10 cellular contexts compared by ENCODE assay signal in the genomic region with DNA sequence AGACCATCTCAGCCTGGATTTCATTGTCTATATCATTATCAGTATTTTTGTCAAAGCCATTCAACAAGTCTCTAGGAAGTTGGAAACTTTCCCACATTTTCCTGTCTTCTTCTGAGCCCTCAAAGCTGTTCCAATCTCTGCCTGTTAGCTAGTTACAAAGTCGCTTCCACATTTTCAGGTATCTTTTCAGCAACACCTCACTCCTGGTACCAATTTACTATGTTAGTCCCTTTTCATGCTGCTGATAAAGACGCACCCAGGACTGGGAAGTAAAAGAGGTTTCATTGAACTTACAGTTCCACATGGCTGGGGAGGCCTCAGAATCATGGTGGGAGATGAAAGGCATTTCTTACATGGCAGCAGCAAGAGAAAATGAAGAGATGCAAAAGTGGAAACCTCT. TPM values are rescaled to one million over a fixed set of nuclear protein-coding genes. Genes with fewer than 3 reads are reported as not detected.
"Had no signal": no experiment of that assay in that cellular context is flagged by ENCODE, and none has a peak within 500 bp of the region (broad histone marks: within the 10 kb centered on the region; RNA-seq: fewer than 3 reads in every experiment).

No MANE protein-coding gene starts in this region.

- ATAC-seq: HepG2 had no signal

- H3K27ac ChIP-seq: HL-60, KMS-11 had no signal

- DNase-seq: IMR-90, KBM-7, KG1 had no signal

- H3K9ac ChIP-seq: KMS-11 had no signal

- FAIRE-seq: HepG2, HTR-8/SVneo had no signal

- H3K4me2 ChIP-seq: KMS-11 had no signal

RNA-seq across cellular contexts. Expression of a gene that starts 9.3 kb away (rescaled TPM):
- total RNA-seq: HepG2, HT-29, HT1080, IMR-90 had no signal
- polyA plus RNA-seq: HepG2, IgD-negative memory B cell, IMR-90 had no signal

RNA-seq across cellular contexts. Expression of a gene that starts 20.7 kb away (rescaled TPM):
- total RNA-seq: HT-29, HT1080, IMR-90 had no signal
- polyA plus RNA-seq: IgD-negative memory B cell, IMR-90 had no signal

RNA-seq across cellular contexts. Expression of a gene that starts 31.7 kb away (rescaled TPM):
- total RNA-seq: IMR-90 had no signal
- polyA plus RNA-seq: IMR-90 had no signal

RNA-seq across cellular contexts. Expression of a gene that starts 35.9 kb away (rescaled TPM):
- total RNA-seq: HT-29, HT1080, IMR-90 had no signal
- polyA plus RNA-seq: IgD-negative memory B cell, IMR-90 had no signal
